In genomic region chr2:207765960-207766582, GRCh38 we compare ENCODE assay signal across 2 cellular contexts.
TF ChIP-seq lines count a peak whose summit lies in the region.

No MANE protein-coding gene starts in this region.

TF ChIP-seq in WTC11, 78 proteins besides CTCF, POLR2A, EP300 and RAD21 (continued from another document):
- TF ChIP-seq, protein P1, sequence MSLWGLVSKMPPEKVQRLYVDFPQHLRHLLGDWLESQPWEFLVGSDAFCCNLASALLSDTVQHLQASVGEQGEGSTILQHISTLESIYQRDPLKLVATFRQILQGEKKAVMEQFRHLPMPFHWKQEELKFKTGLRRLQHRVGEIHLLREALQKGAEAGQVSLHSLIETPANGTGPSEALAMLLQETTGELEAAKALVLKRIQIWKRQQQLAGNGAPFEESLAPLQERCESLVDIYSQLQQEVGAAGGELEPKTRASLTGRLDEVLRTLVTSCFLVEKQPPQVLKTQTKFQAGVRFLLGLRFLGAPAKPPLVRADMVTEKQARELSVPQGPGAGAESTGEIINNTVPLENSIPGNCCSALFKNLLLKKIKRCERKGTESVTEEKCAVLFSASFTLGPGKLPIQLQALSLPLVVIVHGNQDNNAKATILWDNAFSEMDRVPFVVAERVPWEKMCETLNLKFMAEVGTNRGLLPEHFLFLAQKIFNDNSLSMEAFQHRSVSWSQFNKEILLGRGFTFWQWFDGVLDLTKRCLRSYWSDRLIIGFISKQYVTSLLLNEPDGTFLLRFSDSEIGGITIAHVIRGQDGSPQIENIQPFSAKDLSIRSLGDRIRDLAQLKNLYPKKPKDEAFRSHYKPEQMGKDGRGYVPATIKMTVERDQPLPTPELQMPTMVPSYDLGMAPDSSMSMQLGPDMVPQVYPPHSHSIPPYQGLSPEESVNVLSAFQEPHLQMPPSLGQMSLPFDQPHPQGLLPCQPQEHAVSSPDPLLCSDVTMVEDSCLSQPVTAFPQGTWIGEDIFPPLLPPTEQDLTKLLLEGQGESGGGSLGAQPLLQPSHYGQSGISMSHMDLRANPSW (CRISPR knock-in tag; conservative IDR thresholded peaks at IDR 0.05; ENCODE audit: low read depth): no peak
- TF ChIP-seq MYBL2 (CRISPR knock-in tag; IDR thresholded peaks at IDR 0.05): no peak
- TF ChIP-seq, protein P2, sequence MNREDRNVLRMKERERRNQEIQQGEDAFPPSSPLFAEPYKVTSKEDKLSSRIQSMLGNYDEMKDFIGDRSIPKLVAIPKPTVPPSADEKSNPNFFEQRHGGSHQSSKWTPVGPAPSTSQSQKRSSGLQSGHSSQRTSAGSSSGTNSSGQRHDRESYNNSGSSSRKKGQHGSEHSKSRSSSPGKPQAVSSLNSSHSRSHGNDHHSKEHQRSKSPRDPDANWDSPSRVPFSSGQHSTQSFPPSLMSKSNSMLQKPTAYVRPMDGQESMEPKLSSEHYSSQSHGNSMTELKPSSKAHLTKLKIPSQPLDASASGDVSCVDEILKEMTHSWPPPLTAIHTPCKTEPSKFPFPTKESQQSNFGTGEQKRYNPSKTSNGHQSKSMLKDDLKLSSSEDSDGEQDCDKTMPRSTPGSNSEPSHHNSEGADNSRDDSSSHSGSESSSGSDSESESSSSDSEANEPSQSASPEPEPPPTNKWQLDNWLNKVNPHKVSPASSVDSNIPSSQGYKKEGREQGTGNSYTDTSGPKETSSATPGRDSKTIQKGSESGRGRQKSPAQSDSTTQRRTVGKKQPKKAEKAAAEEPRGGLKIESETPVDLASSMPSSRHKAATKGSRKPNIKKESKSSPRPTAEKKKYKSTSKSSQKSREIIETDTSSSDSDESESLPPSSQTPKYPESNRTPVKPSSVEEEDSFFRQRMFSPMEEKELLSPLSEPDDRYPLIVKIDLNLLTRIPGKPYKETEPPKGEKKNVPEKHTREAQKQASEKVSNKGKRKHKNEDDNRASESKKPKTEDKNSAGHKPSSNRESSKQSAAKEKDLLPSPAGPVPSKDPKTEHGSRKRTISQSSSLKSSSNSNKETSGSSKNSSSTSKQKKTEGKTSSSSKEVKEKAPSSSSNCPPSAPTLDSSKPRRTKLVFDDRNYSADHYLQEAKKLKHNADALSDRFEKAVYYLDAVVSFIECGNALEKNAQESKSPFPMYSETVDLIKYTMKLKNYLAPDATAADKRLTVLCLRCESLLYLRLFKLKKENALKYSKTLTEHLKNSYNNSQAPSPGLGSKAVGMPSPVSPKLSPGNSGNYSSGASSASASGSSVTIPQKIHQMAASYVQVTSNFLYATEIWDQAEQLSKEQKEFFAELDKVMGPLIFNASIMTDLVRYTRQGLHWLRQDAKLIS (CRISPR knock-in tag; IDR thresholded peaks at IDR 0.05; ENCODE audit: borderline replicate concordance): no peak
- TF ChIP-seq RELA (CRISPR knock-in tag; IDR thresholded peaks at IDR 0.05; ENCODE audit: borderline replicate concordance): no peak

TF ChIP-seq in liver, 16 proteins besides CTCF, POLR2A, EP300 and RAD21:
- TF ChIP-seq REST (IDR thresholded peaks at IDR 0.05) (no peak), NR2F2 (IDR thresholded peaks at IDR 0.05) (no peak), ATF3 (IDR thresholded peaks at IDR 0.05) (no peak), YY1 (IDR thresholded peaks at IDR 0.05) (no peak), EGR1 (IDR thresholded peaks at IDR 0.05; ENCODE audit: low read depth in 2 of 2) (no peak), GABPA (IDR thresholded peaks at IDR 0.05 in 1 of 2, conservative IDR thresholded peaks at IDR 0.05 in 1 of 2) (no peak)
